In genomic region chr6:52763322-52763916, GRCh38 we compare ENCODE assay signal across 10 cellular contexts. TPM values are rescaled to one million over a fixed set of nuclear protein-coding genes. Genes with fewer than 3 reads are reported as not detected.
A peak's percentile ranks its signal among the peaks of the same experiment; 100 is the strongest.
DNase-seq lines count a peak whose midpoint lies in the region; ATAC-seq and TF ChIP-seq lines count a peak whose summit lies in the region.
"Not testable (repeated sequence)": the region's sequence is repeated elsewhere in the genome, so short reads cannot be mapped to it uniquely, and the experiment has no call there.
"Had no signal": no experiment of that assay in that cellular context is flagged by ENCODE, and none has a peak within 500 bp of the region (broad histone marks: within the 10 kb centered on the region; RNA-seq: fewer than 3 reads in every experiment).

Gene GSTA2 (minus strand): TSS chr6:52763475. CDS start chr6:52757947, 5,528 bp downstream.

- not testable (repeated sequence) for H3K9ac ChIP-seq in neural progenitor cell

- H3K36me3 ChIP-seq in GM23338 (ENCODE audit: insufficient read depth); OCI-LY7 (ENCODE audit: insufficient read depth, low read length); neural progenitor cell; upper lobe of right lung: not testable (repeated sequence)

- not testable (repeated sequence) for H3K4me2 ChIP-seq in GM23338; OCI-LY7 (ENCODE audit: low read length); neural progenitor cell

- ATAC-seq in GM23338: peak; percentile 93
- peak; percentile 99 for ATAC-seq in WTC11
- ATAC-seq in left lobe of liver: peak; percentile 81
- peak; percentile 47 for ATAC-seq in upper lobe of right lung

- not testable (repeated sequence) for H3K79me2 ChIP-seq in GM23338 (replicated peaks; ENCODE audit: insufficient read depth); OCI-LY7 (ENCODE audit: insufficient read depth, low read depth, low read length); neural progenitor cell (ENCODE audit: low read depth)

- peak within 1 kb of the TSS; percentile 74; the same call in 1 of the 2 replicates for H2AFZ ChIP-seq in GM23338
- H2AFZ ChIP-seq in OCI-LY7 (ENCODE audit: low read length); neural progenitor cell (replicated peaks): not testable (repeated sequence)

- H3K27me3 ChIP-seq in GM23338 (ENCODE audit: insufficient read depth); neural progenitor cell; upper lobe of right lung: not testable (repeated sequence)

- H3K9me3 ChIP-seq in OCI-LY7 (ENCODE audit: low read length); neural progenitor cell (ENCODE audit: low read depth); upper lobe of right lung: not testable (repeated sequence)

- CTCF ChIA-PET in OCI-LY7 (lab: Charles Lee; ENCODE audit: unreplicated experiment): not testable (repeated sequence)
- CTCF ChIA-PET in WTC11 (lab: Charles Lee): interaction anchor here (0.6 to 1.7 kb wide), 6 partner anchors 37 to 193 kb away, joined by 3 to 35 read pairs (median 4); partner anchors contain the start of gene GSTA1

- H3K27ac ChIP-seq in GM23338 (ENCODE audit: low read depth); OCI-LY7 (ENCODE audit: low read depth, low read length, poor library complexity, severe bottlenecking); neural progenitor cell; upper lobe of right lung: not testable (repeated sequence)

- TF ChIP-seq RAD21 in Ishikawa (IDR thresholded peaks at IDR 0.05; ENCODE audit: low read depth): peak; percentile 35; the same call in 1 of the 2 replicates

- BruUV-seq in OCI-LY7 (replicated peaks; lab: Mats Ljungman, UMichigan): not testable (repeated sequence)

- not testable (repeated sequence) for H3F3A ChIP-seq in GM23338 (replicated peaks; ENCODE audit: low read depth); neural progenitor cell (ENCODE audit: low read depth)

- intact Hi-C loops in OCI-LY7 (cut with micrococcal nuclease; ENCODE audit: unreplicated experiment); upper lobe of right lung (cut with DNase I): not testable (repeated sequence)

- H3K27me3 Mint-ChIP-seq in GM23338 (ENCODE audit: insufficient read depth, low read depth, poor library complexity); WTC11 (ENCODE audit: low read depth); neural progenitor cell (ENCODE audit: insufficient read depth, low read depth): not testable (repeated sequence)

- POLR2A ChIA-PET in OCI-LY7 (lab: Charles Lee): interaction anchor here (0.6 kb wide), 1 partner anchor 946 kb away, joined by 6 read pairs; no protein-coding TSS in a partner anchor
- POLR2A ChIA-PET in WTC11 (lab: Charles Lee): interaction anchor here (0.6 kb wide), 1 partner anchor 41 kb away, joined by 3 read pairs; the partner anchor contains the start of gene GSTA1

- not testable (repeated sequence) for H3K4me3 Mint-ChIP-seq in GM23338, WTC11, neural progenitor cell

- H3K36me3 Mint-ChIP-seq in GM23338 (ENCODE audit: low read depth); WTC11; neural progenitor cell: not testable (repeated sequence)

- H3K9me3 Mint-ChIP-seq in GM23338, neural progenitor cell: not testable (repeated sequence)
- peaks cover 12% of the 10 kb centered on the region for H3K9me3 Mint-ChIP-seq in WTC11

- H3K4me1 Mint-ChIP-seq in GM23338, WTC11, neural progenitor cell: not testable (repeated sequence)

- not testable (repeated sequence) for H3K9me2 ChIP-seq in GM23338 (ENCODE audit: insufficient read depth); OCI-LY7 (ENCODE audit: insufficient read depth, low read length)

- H3K27ac Mint-ChIP-seq in GM23338, WTC11, neural progenitor cell: not testable (repeated sequence)

- TF ChIP-seq EP300 in Ishikawa (IDR thresholded peaks at IDR 0.05; ENCODE audit: borderline replicate concordance): not testable (repeated sequence)

- DNase-seq in GM23338 (ENCODE audit: low spot score) (peak; percentile 67), WTC11 (ENCODE audit: low spot score) (peak; percentile 28), epithelial cell of esophagus (ENCODE audit: low read depth) (peak; percentile 9)
- DNase-seq in OCI-LY7 (ENCODE audit: low spot score); left lobe of liver (ENCODE audit: low spot score); neural progenitor cell (ENCODE audit: low spot score); upper lobe of right lung: not testable (repeated sequence)

- H4K20me1 ChIP-seq in GM23338 (replicated peaks; ENCODE audit: insufficient read depth); OCI-LY7 (ENCODE audit: insufficient read depth, low read length); neural progenitor cell (ENCODE audit: low read depth): not testable (repeated sequence)

- TF ChIP-seq CTCF in GM23338 (conservative IDR thresholded peaks at IDR 0.05; ENCODE audit: low read depth in 2 of 2): peak in 1 of 2 experiments; percentile 36; a peak in 2 of 4 replicates
- 0 out of 2 replicates have a peak, but pooled peaks have one; percentile 15 for TF ChIP-seq CTCF in OCI-LY7 (conservative IDR thresholded peaks at IDR 0.05; ENCODE audit: low read length)
- TF ChIP-seq CTCF in WTC11 (IDR thresholded peaks at IDR 0.05); epithelial cell of esophagus (IDR thresholded peaks at IDR 0.05; ENCODE audit: insufficient read depth, low read depth, low read length, missing control alignments); upper lobe of right lung (IDR thresholded peaks at IDR 0.05): not testable (repeated sequence)
- TF ChIP-seq CTCF in neural progenitor cell (IDR thresholded peaks at IDR 0.05): peak; percentile 10

- not testable (repeated sequence) for H3K4me1 ChIP-seq in GM23338 (ENCODE audit: insufficient read depth); OCI-LY7 (ENCODE audit: insufficient read depth, low read length, poor library complexity, severe bottlenecking); neural progenitor cell; upper lobe of right lung

- not testable (repeated sequence) for H3K4me3 ChIP-seq in GM23338; OCI-LY7 (ENCODE audit: low read depth, low read length, poor library complexity, severe bottlenecking); epithelial cell of esophagus (ENCODE audit: low read length); neural progenitor cell; upper lobe of right lung

RNA-seq across cellular contexts. Expression of gene GSTA2, which starts in this region (rescaled TPM):
- total RNA-seq in GM23338 (2014; rRNA removed; shearing (Covaris generic)): not detected in 2 replicates
- polyA plus RNA-seq in GM23338 (2016; fragmentation: Nextera tagmentation; extraction: Ambion mirVana): not detected in 2 replicates
- total RNA-seq in OCI-LY7 (2014; rRNA removed; shearing (Covaris generic)): not detected in 2 replicates
- total RNA-seq in OCI-LY7 (2022): not detected in 2 replicates
- 0.14 TPM in 1 of 3 replicates, not detected in the others for total RNA-seq in WTC11 (2021)
- 45.2 TPM for total RNA-seq in left lobe of liver
- total RNA-seq in neural progenitor cell (ENCODE audit: low replicate concordance): not detected in 2 replicates
- total RNA-seq in upper lobe of right lung: not detected
- total RNA-seq: CD8-positive, alpha-beta memory T cell; SJCRH30 had no signal
- polyA plus RNA-seq: CD8-positive, alpha-beta memory T cell had no signal

Comparison
In these comparisons a context has a peak if more than half of its experiments do, and no peak if none do; other contexts are left out.
1. RNA of gene GSTA2 (total RNA-seq): 45.2 TPM in left lobe of liver (single experiment); not detected in upper lobe of right lung (single experiment), not detected in GM23338, not detected in OCI-LY7, 0.14 TPM in WTC11 and not detected in neural progenitor cell; every median in the first group is over 10 times any median in the second.
2. Peak in DNase-seq and ATAC-seq in GM23338; RNA of the gene not detected or under 1 TPM.
3. Peak in DNase-seq and ATAC-seq in WTC11; RNA of the gene not detected or under 1 TPM.
4. Peak in ATAC-seq in upper lobe of right lung; RNA of the gene not detected or under 1 TPM.
5. ATAC-seq: peak in every context shown above with its lines; median percentile 99 in WTC11; 93 in GM23338; 81 in left lobe of liver; 47 in upper lobe of right lung.